ENCODE assay signal across 8 cellular contexts in the genomic region with DNA sequence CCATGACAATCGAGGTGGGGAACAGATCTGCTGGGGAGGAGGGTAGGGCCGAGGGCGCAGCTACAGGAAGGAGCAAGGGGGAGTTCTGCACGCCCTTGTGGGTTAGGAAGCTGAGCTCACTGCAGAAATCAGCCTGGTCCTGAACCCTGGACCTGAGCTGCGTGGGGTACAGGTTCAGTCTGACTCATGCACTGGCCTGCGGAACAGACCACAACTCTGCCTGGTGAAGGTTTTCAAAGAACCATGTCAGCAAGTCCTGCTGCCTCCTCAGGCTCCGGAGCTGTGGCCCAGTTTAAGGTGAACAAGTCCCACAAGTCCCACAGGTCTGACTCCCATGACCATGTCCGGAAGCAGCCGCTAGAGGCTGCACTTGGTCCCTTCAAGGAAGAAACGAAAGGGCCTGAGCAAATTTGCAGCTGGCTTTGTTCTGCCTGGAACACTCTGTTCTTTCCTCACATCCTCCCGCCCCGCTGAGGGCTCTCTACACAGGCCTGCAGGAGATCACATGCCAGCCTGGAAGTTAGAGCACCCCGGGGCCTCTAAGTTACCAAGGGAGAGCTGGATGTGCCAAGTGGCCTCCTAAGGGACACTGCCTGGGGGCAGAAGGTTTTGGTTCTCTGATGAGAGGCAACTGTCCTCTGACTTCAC. TPM values are rescaled to one million over a fixed set of nuclear protein-coding genes. Genes with fewer than 3 reads are reported as not detected.
DNase-seq lines count a peak whose midpoint lies in the region; ATAC-seq and TF ChIP-seq lines count a peak whose summit lies in the region.

No MANE protein-coding gene starts in this region.

- ATAC-seq in HG03060 (IDR thresholded peaks at IDR 0.05; ENCODE audit: low read depth, unreplicated experiment), result peak; percentile 54
- peak; percentile 84 for ATAC-seq in lung (ENCODE audit: insufficient read depth, low FRiP score)

- H3K27me3 Mint-ChIP-seq in activated CD4-positive, alpha-beta T cell treated with anti-CD3 and anti-CD28 coated beads, Interleukin-2, amount 10 ng/mL, durations not matched to agents 24 days and 14 days, result no peaks in the 10 kb centered on the region

- intact Hi-C loops in activated CD4-positive, alpha-beta T cell treated with anti-CD3 and anti-CD28 coated beads, Interleukin-2, amount 10 ng/mL, durations not matched to agents 24 days and 14 days (cut with micrococcal nuclease), result loop anchor here (1.0 to 5.0 kb wide), 7 partner anchors 13 to 376 kb away; partner anchors contain the start of gene AKAP13

- TF ChIP-seq CTCF in AG04450 (IDR thresholded peaks at IDR 0.05; ENCODE audit: low read depth, low read length) (peak; percentile 80), lung (IDR thresholded peaks at IDR 0.05; ENCODE audit: control extremely low read depth, extremely low read depth) (peak; percentile 57)

- peaks cover 44% of the 10 kb centered on the region for H3K4me1 Mint-ChIP-seq in activated CD4-positive, alpha-beta T cell treated with anti-CD3 and anti-CD28 coated beads, Interleukin-2, amount 10 ng/mL, durations not matched to agents 24 days and 14 days

- H3K27ac ChIP-seq in AG04450 (ENCODE audit: low read depth, low read length) (peak overlapping the region; percentile 88), lung (ENCODE audit: low read depth in 1 of 2, low read length in 1 of 2) (peak overlapping the region; percentile 89 to 98)

- WGBS in lung, 2 donors, result 27 to 29% methylated on average over 13 of the region's 13 CpGs

- TF ChIP-seq POLR2A in GM18526 (IDR thresholded peaks at IDR 0.05; ENCODE audit: extremely low read depth, insufficient read length), result peak; percentile 8

- H3K36me3 Mint-ChIP-seq in activated CD4-positive, alpha-beta T cell treated with anti-CD3 and anti-CD28 coated beads, Interleukin-2, amount 10 ng/mL, durations not matched to agents 24 days and 14 days (ENCODE audit: low read depth), result peaks cover 6% of the 10 kb centered on the region

- peaks cover 4% of the 10 kb centered on the region; the same call in 1 of the 2 replicates for H3K9me3 ChIP-seq in AG04450 (ENCODE audit: control insufficient read depth, insufficient read depth, low read length)
- H3K9me3 ChIP-seq in lung (ENCODE audit: control insufficient read depth in 2 of 2, insufficient read depth in 1 of 2, low read length in 1 of 2), result no peaks in the 10 kb centered on the region

- POLR2A ChIA-PET in AG04450 (lab: Yijun Ruan, JAX), result interaction anchor here (1.3 to 2.7 kb wide), 3 partner anchors 13 to 82 kb away, joined by 3 to 16 read pairs (median 3); no protein-coding TSS in a partner anchor

- peaks cover 3% of the 10 kb centered on the region for H3K9me3 Mint-ChIP-seq in activated CD4-positive, alpha-beta T cell treated with anti-CD3 and anti-CD28 coated beads, Interleukin-2, amount 10 ng/mL, durations not matched to agents 24 days and 14 days

- CTCF ChIA-PET in AG04450 (lab: Charles Lee), result interaction anchor here (0.6 to 2.2 kb wide), 17 partner anchors 15 to 509 kb away, joined by 3 to 13 read pairs (median 3); no protein-coding TSS in a partner anchor

- H3K27me3 ChIP-seq in AG04450 (ENCODE audit: control insufficient read depth, insufficient read depth, low read length) (no peaks in the 10 kb centered on the region), lung (ENCODE audit: control insufficient read depth, insufficient read depth) (no peaks in the 10 kb centered on the region)

- DNase-seq in AG04450 (ENCODE audit: low read depth, low spot score) (no peak), NCI-H446 treated with DMSO at 0.1 percent for 48 hours (lab: John Stamatoyannopoulos, UW) (peak; percentile 23), dermis blood vessel endothelial cell (peak; percentile 87), lung (ENCODE audit: low spot score) (peak; percentile 95)
- peak; percentile 92 for DNase-seq in activated CD4-positive, alpha-beta T cell treated with anti-CD3 and anti-CD28 coated beads, Interleukin-2, amount 10 ng/mL, durations not matched to agents 24 days and 14 days
- peak; percentile 42 to 52 for DNase-seq in stimulated activated CD8-positive, alpha-beta memory T cell treated with anti-CD3 and anti-CD28 coated beads, Interleukin-15, amount 100 ng/mL, for 4 hours (ENCODE audit: low read depth in 2 of 2)

- peak overlapping the region; percentile 90 for H3K4me3 Mint-ChIP-seq in activated CD4-positive, alpha-beta T cell treated with anti-CD3 and anti-CD28 coated beads, Interleukin-2, amount 10 ng/mL, durations not matched to agents 24 days and 14 days

- no peaks in the 10 kb centered on the region for H3K36me3 ChIP-seq in lung (ENCODE audit: control insufficient read depth in 2 of 2, insufficient read depth in 2 of 2, low read length in 2 of 2)

- H3K27ac Mint-ChIP-seq in activated CD4-positive, alpha-beta T cell treated with anti-CD3 and anti-CD28 coated beads, Interleukin-2, amount 10 ng/mL, durations not matched to agents 24 days and 14 days, result peak overlapping the region; percentile 94

- H3K4me3 ChIP-seq in AG04450 (ENCODE audit: low read depth, low read length) (no peak overlapping the region), lung (no peak overlapping the region)

- peaks cover 3 to 8% of the 10 kb centered on the region in 2 donors for H3K4me1 ChIP-seq in lung (ENCODE audit: control insufficient read depth in 2 of 2, insufficient read depth in 2 of 2, low read length in 2 of 2)

RNA-seq across cellular contexts. Expression of gene AKAP13, which starts 49.3 kb away (rescaled TPM):
- polyA plus RNA-seq in AG04450 (2011; rRNA removed) (15.5 and 21.9 TPM in 2 replicates), lung (100 to 1,000 TPM; 102 to 126 TPM)
- 94.0 and 97.6 TPM in 2 replicates for polyA minus RNA-seq in AG04450 (2011; rRNA and poly(A)+ RNA removed)
- 68.5 and 71.3 TPM in 2 replicates for total RNA-seq in activated CD4-positive, alpha-beta T cell treated with anti-CD3 and anti-CD28 coated beads, Interleukin-2, amount 10 ng/mL, durations not matched to agents 24 days and 14 days
- total RNA-seq in dermis blood vessel endothelial cell (77.4 and 87.0 TPM in 2 replicates), lung (1,000 to 10,000 TPM in 1 of 2 donors, 100 to 1,000 TPM in 1; 392 to 1,115 TPM)
